Comparison of ENCODE assay signal across 26 cellular contexts in genomic region chr17:57332501-57332900, GRCh38.
"Had no signal": no experiment of that assay in that cellular context is flagged by ENCODE, and none has a peak within 500 bp of the region (broad histone marks: within the 10 kb centered on the region; RNA-seq: fewer than 3 reads in every experiment).

No MANE protein-coding gene starts in this region.

- H3K27me3 ChIP-seq: dorsolateral prefrontal cortex, gastrocnemius medialis, sigmoid colon, stomach, thyroid gland, vagina had no signal

- H3K9me3 Mint-ChIP-seq: naive thymus-derived CD4-positive, alpha-beta T cell; nephron; stimulated activated effector memory CD8-positive, alpha-beta T cell treated with anti-CD3 and anti-CD28 coated beads, Interleukin-12 subunit alpha, Interleukin-12 subunit beta, amount 100 ng/mL, for 72 hours had no signal

- H3K9me3 ChIP-seq: gastrocnemius medialis, mucosa of descending colon, prostate gland, sigmoid colon, stomach, thyroid gland, vagina had no signal

- H3K4me3 ChIP-seq: dorsolateral prefrontal cortex, gastrocnemius medialis, mucosa of descending colon, prostate gland, sigmoid colon, stomach, thyroid gland, vagina had no signal

- H3K27ac ChIP-seq: epithelial cell of prostate, prostate gland, sigmoid colon, stomach, thyroid gland, vagina had no signal

- H3K4me3 Mint-ChIP-seq: mesothelial cell of epicardium; naive thymus-derived CD4-positive, alpha-beta T cell; nephron; stimulated activated effector memory CD8-positive, alpha-beta T cell treated with anti-CD3 and anti-CD28 coated beads, Interleukin-12 subunit alpha, Interleukin-12 subunit beta, amount 100 ng/mL, for 72 hours had no signal

- DNase-seq: dorsolateral prefrontal cortex; effector CD4-positive, alpha-beta T cell; foreskin fibroblast; gastrocnemius medialis; head of caudate nucleus; kidney; mesenchymal stem cell; mucosa of descending colon; naive thymus-derived CD4-positive, alpha-beta T cell; nucleus accumbens; right cardiac atrium; sigmoid colon; stimulated activated CD4-positive, alpha-beta T cell treated with anti-CD3 and anti-CD28 coated beads, Interleukin-2, amount 100 ng/mL, for 24 hours; stimulated activated CD4-positive, alpha-beta T cell treated with anti-CD3 and anti-CD28 coated beads, Interleukin-4, amount 100 ng/mL, for 24 hours; stimulated activated naive CD4-positive, alpha-beta T cell treated with Interleukin-2 at 50 U/mL for 16 hours; stomach; thyroid gland; trophoblast cell had no signal

- H3K4me1 ChIP-seq: prostate gland, vagina had no signal

- ATAC-seq: esophagus mucosa; gastrocnemius medialis; left lobe of liver; mucosa of descending colon; naive thymus-derived CD4-positive, alpha-beta T cell; right cardiac atrium; stimulated activated effector memory CD8-positive, alpha-beta T cell treated with anti-CD3 and anti-CD28 coated beads, Interleukin-12 subunit alpha, Interleukin-12 subunit beta, amount 100 ng/mL, for 72 hours had no signal

- H3K27me3 Mint-ChIP-seq: naive thymus-derived CD4-positive, alpha-beta T cell had no signal

- H3K27ac Mint-ChIP-seq: mesothelial cell of epicardium; nephron; stimulated activated effector memory CD8-positive, alpha-beta T cell treated with anti-CD3 and anti-CD28 coated beads, Interleukin-12 subunit alpha, Interleukin-12 subunit beta, amount 100 ng/mL, for 72 hours had no signal

- H3K36me3 ChIP-seq: gastrocnemius medialis, prostate gland, sigmoid colon, stomach, thyroid gland, vagina had no signal

- H3K36me3 Mint-ChIP-seq: stimulated activated effector memory CD8-positive, alpha-beta T cell treated with anti-CD3 and anti-CD28 coated beads, Interleukin-12 subunit alpha, Interleukin-12 subunit beta, amount 100 ng/mL, for 72 hours had no signal
